ENCODE assay signal across 9 cellular contexts in the genomic region with DNA sequence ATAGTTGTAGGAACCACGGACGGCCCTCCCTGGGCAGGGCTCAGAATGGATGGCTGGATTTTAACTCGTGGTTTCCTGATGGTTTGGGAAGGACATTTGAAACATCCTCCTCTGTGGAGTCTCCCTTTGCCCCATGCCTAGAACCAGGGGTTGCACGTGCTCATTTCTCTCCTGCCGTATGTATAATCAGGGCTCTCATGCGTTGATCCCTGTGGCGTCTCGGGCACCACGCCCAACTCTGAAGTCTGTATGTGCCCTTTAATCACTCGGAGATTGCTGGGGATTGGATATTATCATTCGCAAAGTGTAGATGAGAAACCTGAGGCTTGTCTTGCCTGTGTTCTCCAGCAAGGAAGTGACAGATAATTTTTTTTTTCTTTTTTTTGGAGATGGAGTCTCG.
DNase-seq lines count a peak whose midpoint lies in the region; ATAC-seq and TF ChIP-seq lines count a peak whose summit lies in the region.
"Had no signal": no experiment of that assay in that cellular context is flagged by ENCODE, and none has a peak within 500 bp of the region (broad histone marks: within the 10 kb centered on the region; RNA-seq: fewer than 3 reads in every experiment).

No MANE protein-coding gene starts in this region.

- peak overlapping the region; percentile 89 for H3K27ac Mint-ChIP-seq in activated CD8-positive, alpha-beta memory T cell treated with anti-CD3 and anti-CD28 coated beads, Interleukin-2, amount 10 ng/mL, durations not matched to agents 7 days and 5 days
- H3K27ac Mint-ChIP-seq in stimulated activated naive CD8-positive, alpha-beta T cell treated with anti-CD3 and anti-CD28 coated beads, Interleukin-15, amount 100 ng/mL, for 72 hours: peak overlapping the region; percentile 94 to 98
- H3K27ac Mint-ChIP-seq in GM23338: no peak overlapping the region

- H3K36me3 Mint-ChIP-seq in activated CD8-positive, alpha-beta memory T cell treated with anti-CD3 and anti-CD28 coated beads, Interleukin-2, amount 10 ng/mL, durations not matched to agents 7 days and 5 days: no peaks in the 10 kb centered on the region
- no peaks in the 10 kb centered on the region for H3K36me3 Mint-ChIP-seq in GM23338 (ENCODE audit: low read depth)

- H3K9me2 ChIP-seq in GM23338 (ENCODE audit: insufficient read depth): no peaks in the 10 kb centered on the region

- H2AFZ ChIP-seq in GM23338: no peak overlapping the region

- H3K4me1 Mint-ChIP-seq in activated CD8-positive, alpha-beta memory T cell treated with anti-CD3 and anti-CD28 coated beads, Interleukin-2, amount 10 ng/mL, durations not matched to agents 7 days and 5 days: peaks cover 16% of the 10 kb centered on the region
- peaks cover 32% of the 10 kb centered on the region for H3K4me1 Mint-ChIP-seq in stimulated activated naive CD8-positive, alpha-beta T cell treated with anti-CD3 and anti-CD28 coated beads, Interleukin-15, amount 100 ng/mL, for 72 hours
- peaks cover 11% of the 10 kb centered on the region; the same call in 2 of the 3 replicates for H3K4me1 Mint-ChIP-seq in GM23338

- peak overlapping the region; percentile 64 for H3K27ac ChIP-seq in effector memory CD4-positive, alpha-beta T cell (ENCODE audit: insufficient read depth, low read length, poor library complexity, severe bottlenecking)
- no peak overlapping the region for H3K27ac ChIP-seq in GM23338 (ENCODE audit: low read depth)

- peak overlapping the region; percentile 60 for H3K4me3 Mint-ChIP-seq in activated CD8-positive, alpha-beta memory T cell treated with anti-CD3 and anti-CD28 coated beads, Interleukin-2, amount 10 ng/mL, durations not matched to agents 7 days and 5 days
- peak overlapping the region; percentile 78 to 85 for H3K4me3 Mint-ChIP-seq in stimulated activated naive CD8-positive, alpha-beta T cell treated with anti-CD3 and anti-CD28 coated beads, Interleukin-15, amount 100 ng/mL, for 72 hours
- no peak overlapping the region for H3K4me3 Mint-ChIP-seq in GM23338

- peaks cover 14% of the 10 kb centered on the region for H3K4me1 ChIP-seq in effector memory CD4-positive, alpha-beta T cell (ENCODE audit: control insufficient read depth, insufficient read depth, low read length, poor library complexity, severe bottlenecking)
- no peaks in the 10 kb centered on the region for H3K4me1 ChIP-seq in GM23338 (ENCODE audit: insufficient read depth)

- H3K27me3 ChIP-seq in effector memory CD4-positive, alpha-beta T cell (replicated peaks; ENCODE audit: control insufficient read depth, insufficient read depth, low read length, poor library complexity, severe bottlenecking): no peaks in the 10 kb centered on the region
- no peaks in the 10 kb centered on the region for H3K27me3 ChIP-seq in GM23338 (ENCODE audit: insufficient read depth)

- no peaks in the 10 kb centered on the region for H3K9me3 Mint-ChIP-seq in activated CD8-positive, alpha-beta memory T cell treated with anti-CD3 and anti-CD28 coated beads, Interleukin-2, amount 10 ng/mL, durations not matched to agents 7 days and 5 days (ENCODE audit: low read depth)
- no peaks in the 10 kb centered on the region for H3K9me3 Mint-ChIP-seq in stimulated activated naive CD8-positive, alpha-beta T cell treated with anti-CD3 and anti-CD28 coated beads, Interleukin-15, amount 100 ng/mL, for 72 hours
- no peaks in the 10 kb centered on the region for H3K9me3 Mint-ChIP-seq in GM23338

- no peak for DNase-seq in activated CD8-positive, alpha-beta memory T cell treated with anti-CD3 and anti-CD28 coated beads, Interleukin-2, amount 10 ng/mL, durations not matched to agents 7 days and 5 days
- no peak for DNase-seq in activated CD8-positive, alpha-beta memory T cell treated with anti-CD3 and anti-CD28 coated beads, Interleukin-2, amount 50 U/mL, for 4 hours
- DNase-seq in NCI-H510A (lab: John Stamatoyannopoulos, UW) (peak; percentile 74), occipital lobe (lab: John Stamatoyannopoulos, UW) (no peak), GM23338 (ENCODE audit: low spot score) (no peak)
- no peak for DNase-seq in effector memory CD4-positive, alpha-beta T cell
- DNase-seq in stimulated activated naive CD8-positive, alpha-beta T cell treated with anti-CD3 and anti-CD28 coated beads, Interleukin-15, amount 100 ng/mL, for 72 hours: peak in 1 of 2 donors; percentile 9
- DNase-seq: NCI-H524 treated with DMSO at 0.1 percent for 48 hours had no signal

- H3K9me3 ChIP-seq in effector memory CD4-positive, alpha-beta T cell (ENCODE audit: control insufficient read depth, low read length): no peaks in the 10 kb centered on the region

- no peaks in the 10 kb centered on the region for H3K27me3 Mint-ChIP-seq in activated CD8-positive, alpha-beta memory T cell treated with anti-CD3 and anti-CD28 coated beads, Interleukin-2, amount 10 ng/mL, durations not matched to agents 7 days and 5 days
- no peaks in the 10 kb centered on the region for H3K27me3 Mint-ChIP-seq in stimulated activated naive CD8-positive, alpha-beta T cell treated with anti-CD3 and anti-CD28 coated beads, Interleukin-15, amount 100 ng/mL, for 72 hours
- peaks cover 3% of the 10 kb centered on the region for H3K27me3 Mint-ChIP-seq in GM23338 (ENCODE audit: insufficient read depth, low read depth, poor library complexity)

- no peaks in the 10 kb centered on the region; the same call in 1 of the 2 replicates for H4K20me1 ChIP-seq in GM23338 (replicated peaks; ENCODE audit: insufficient read depth)

- no peaks in the 10 kb centered on the region for H3K79me2 ChIP-seq in GM23338 (replicated peaks; ENCODE audit: insufficient read depth)

- no peaks in the 10 kb centered on the region for H3F3A ChIP-seq in GM23338 (replicated peaks; ENCODE audit: low read depth)

- CTCF ChIA-PET in activated CD8-positive, alpha-beta memory T cell treated with anti-CD3 and anti-CD28 coated beads, Interleukin-2, amount 10 ng/mL, durations not matched to agents 7 days and 5 days (lab: Charles Lee): interaction anchor here (1.5 kb wide), 1 partner anchor 50 kb away, joined by 4 read pairs; no protein-coding TSS in a partner anchor

- H3K36me3 ChIP-seq in effector memory CD4-positive, alpha-beta T cell (ENCODE audit: control insufficient read depth, insufficient read depth, low read length): no peaks in the 10 kb centered on the region
- H3K36me3 ChIP-seq in GM23338 (ENCODE audit: insufficient read depth): no peaks in the 10 kb centered on the region

- H3K4me3 ChIP-seq in effector memory CD4-positive, alpha-beta T cell (ENCODE audit: insufficient read depth, low read depth, low read length, poor library complexity, severe bottlenecking): peak overlapping the region; percentile 48
- H3K4me3 ChIP-seq in GM23338: no peak overlapping the region

- no peak for ATAC-seq in activated CD8-positive, alpha-beta memory T cell treated with anti-CD3 and anti-CD28 coated beads, Interleukin-2, amount 10 ng/mL, durations not matched to agents 7 days and 5 days
- ATAC-seq in stimulated activated naive CD8-positive, alpha-beta T cell treated with anti-CD3 and anti-CD28 coated beads, Interleukin-15, amount 100 ng/mL, for 72 hours: no peak
- ATAC-seq in GM23338 (no peak), GM19035 (IDR thresholded peaks at IDR 0.05; ENCODE audit: unreplicated experiment) (no peak)

- TF ChIP-seq CTCF in GM23338 (conservative IDR thresholded peaks at IDR 0.05; ENCODE audit: low read depth in 2 of 2): no peak

- H3K4me2 ChIP-seq in GM23338: no peak overlapping the region
